12 cellular contexts compared by ENCODE assay signal in the genomic region with DNA sequence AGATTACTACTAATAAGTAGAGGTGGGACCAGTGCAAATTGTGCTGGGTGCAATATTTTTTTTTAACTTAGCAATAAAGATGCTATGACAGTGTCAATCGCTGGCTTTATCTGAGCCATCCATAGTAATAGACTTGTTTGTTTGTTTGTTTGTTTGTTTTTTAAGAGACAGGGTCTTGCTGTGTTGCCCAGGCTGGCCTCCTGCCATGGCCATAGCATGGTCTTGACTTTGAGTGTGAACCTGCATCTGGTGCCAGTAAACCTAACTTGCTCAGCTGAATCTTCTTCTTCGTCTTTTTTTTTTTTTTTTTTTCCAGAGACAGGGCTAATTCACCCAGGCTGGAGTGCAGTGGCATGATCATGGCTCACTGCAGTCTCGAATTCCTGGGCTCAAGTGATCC. TPM values are rescaled to one million over a fixed set of nuclear protein-coding genes. Genes with fewer than 3 reads are reported as not detected.
A peak's percentile ranks its signal among the peaks of the same experiment; 100 is the strongest.
DNase-seq lines count a peak whose midpoint lies in the region; ATAC-seq, FAIRE-seq and TF ChIP-seq lines count a peak whose summit lies in the region.
"Had no signal": no experiment of that assay in that cellular context is flagged by ENCODE, and none has a peak within 500 bp of the region (broad histone marks: within the 10 kb centered on the region; RNA-seq: fewer than 3 reads in every experiment).

No MANE protein-coding gene starts in this region.

- peaks cover 14% of the 10 kb centered on the region for H3K4me1 ChIP-seq in GM23248 (ENCODE audit: insufficient read depth)
- H3K4me1 ChIP-seq in K562 (replicated peaks in 1 of 2; ENCODE audit: control insufficient read depth in 2 of 2, insufficient read depth in 2 of 2, low read length in 2 of 2) = peaks cover 29 to 58% of the 10 kb centered on the region in 2 experiments
- peaks cover 0 to 44% (median 26%) of the 10 kb centered on the region in 4 donors for H3K4me1 ChIP-seq in tibial artery
- H3K4me1 ChIP-seq in kidney (ENCODE audit: control insufficient read depth in 1 of 2, insufficient read depth in 1 of 2, low read depth in 1 of 2, low read length in 2 of 2) = peaks cover 8 to 20% of the 10 kb centered on the region in 2 donors

- H4K20me1 ChIP-seq in GM23248 (ENCODE audit: insufficient read depth) (no peaks in the 10 kb centered on the region), K562 (replicated peaks; ENCODE audit: control insufficient read depth, insufficient read depth, low read length) (no peaks in the 10 kb centered on the region)

- H3K9me3 ChIP-seq in GM23248 (ENCODE audit: low read depth) = no peaks in the 10 kb centered on the region
- 0 out of 2 replicates have a peak, but pooled peaks cover 5% of the 10 kb centered on the region for H3K9me3 ChIP-seq in K562 (replicated peaks; ENCODE audit: control insufficient read depth, insufficient read depth, low read depth, low read length)
- H3K9me3 ChIP-seq in tibial artery = no peaks in the 10 kb centered on the region
- H3K9me3 ChIP-seq in kidney (ENCODE audit: control insufficient read depth in 1 of 2, low read length in 2 of 2) = no peaks in the 10 kb centered on the region

- no peak for ATAC-seq in K562
- ATAC-seq: stimulated activated naive CD8-positive, alpha-beta T cell treated with anti-CD3 and anti-CD28 coated beads, Interleukin-15, amount 100 ng/mL, for 72 hours had no signal

- no peaks in the 10 kb centered on the region for H3K9me2 ChIP-seq in GM23248 (ENCODE audit: insufficient read depth)

- no peak for TF ChIP-seq POLR2A in K562 (conservative IDR thresholded peaks at IDR 0.05)

- FAIRE-seq in K562 (lab: Jason Lieb, UNC) (no peak), GM19239 (lab: Jason Lieb, UNC) (no peak), kidney (lab: Jason Lieb, UNC) (no peak)

- no peaks in the 10 kb centered on the region for H3K36me3 ChIP-seq in GM23248 (ENCODE audit: low read depth)
- no peaks in the 10 kb centered on the region for H3K36me3 ChIP-seq in K562 (ENCODE audit: control insufficient read depth, insufficient read depth, low read length)
- no peaks in the 10 kb centered on the region for H3K36me3 ChIP-seq in tibial artery
- no peaks in the 10 kb centered on the region for H3K36me3 ChIP-seq in kidney (ENCODE audit: control insufficient read depth in 1 of 2, insufficient read depth in 2 of 2, low read length in 2 of 2)

- no peak overlapping the region for H3K9ac ChIP-seq in GM23248
- peak overlapping the region in 1 of 2 experiments; percentile 19; a peak in 1 of 4 replicates for H3K9ac ChIP-seq in K562 (ENCODE audit: insufficient read depth in 1 of 2, low read depth in 2 of 2, low read length in 2 of 2)
- no peak overlapping the region for H3K9ac ChIP-seq in kidney (ENCODE audit: low read length in 2 of 2)

- H3K36me3 Mint-ChIP-seq in nephron (ENCODE audit: low read depth) = peaks cover 26% of the 10 kb centered on the region

- H2AFZ ChIP-seq in GM23248 (no peak overlapping the region), K562 (ENCODE audit: low read depth, low read length) (no peak overlapping the region)

- H3K27ac Mint-ChIP-seq in nephron = peak overlapping the region; percentile 27 to 65 (median 63)
- H3K27ac Mint-ChIP-seq: stimulated activated naive CD8-positive, alpha-beta T cell treated with anti-CD3 and anti-CD28 coated beads, Interleukin-15, amount 100 ng/mL, for 72 hours had no signal

- intact Hi-C loops in K562 (cut with micrococcal nuclease) (no loop called here), tibial artery (cut with DNase I; ENCODE audit: low total_unique reads) (loop anchor here (10.0 kb wide), 1 partner anchor 59 kb away; no protein-coding TSS in a partner anchor), kidney (cut with DNase I) (no loop called here)

- H3F3A ChIP-seq in GM23248 (ENCODE audit: insufficient read depth) = peaks cover 6% of the 10 kb centered on the region; the same call in 1 of the 2 replicates

- no TSS peak for BruUV-seq in K562 (replicated peaks; lab: Mats Ljungman, UMichigan)

- H3K79me2 ChIP-seq in GM23248 (ENCODE audit: insufficient read depth) (peaks cover 83% of the 10 kb centered on the region), K562 (ENCODE audit: control insufficient read depth, insufficient read depth, low read length) (peaks cover 87% of the 10 kb centered on the region)

- POLR2A ChIA-PET in K562 (lab: Yijun Ruan, JAX) = interaction anchor here (0.6 kb wide), 1 partner anchor 606 kb away, joined by 3 read pairs; no protein-coding TSS in a partner anchor

- H3K9me1 ChIP-seq in K562 (ENCODE audit: control insufficient read depth, insufficient read depth, low read length) = no peaks in the 10 kb centered on the region

- no peaks in the 10 kb centered on the region for H3K27me3 ChIP-seq in GM23248 (replicated peaks; ENCODE audit: insufficient read depth)
- no peaks in the 10 kb centered on the region for H3K27me3 ChIP-seq in K562 (ENCODE audit: control insufficient read depth in 2 of 2, insufficient read depth in 2 of 2, low read length in 2 of 2)
- no peaks in the 10 kb centered on the region for H3K27me3 ChIP-seq in tibial artery

- H3K4me1 Mint-ChIP-seq in nephron = peaks cover 41% of the 10 kb centered on the region

- H3K4me3 Mint-ChIP-seq in nephron = no peak overlapping the region
- H3K4me3 Mint-ChIP-seq: stimulated activated naive CD8-positive, alpha-beta T cell treated with anti-CD3 and anti-CD28 coated beads, Interleukin-15, amount 100 ng/mL, for 72 hours had no signal

- TF ChIP-seq CTCF in K562 (IDR thresholded peaks at IDR 0.05 in 2 of 3, conservative IDR thresholded peaks at IDR 0.05 in 1 of 3; ENCODE audit: insufficient read depth in 2 of 3, low read depth in 1 of 3, low read length in 3 of 3) (no peak), nephron (IDR thresholded peaks at IDR 0.05; ENCODE audit: unreplicated experiment in 3 of 3) (no peak), tibial artery (IDR thresholded peaks at IDR 0.05) (no peak), kidney (IDR thresholded peaks at IDR 0.05; ENCODE audit: borderline replicate concordance, extremely low read depth, insufficient read depth) (no peak)

- H3K4me3 ChIP-seq in GM23248 (no peak overlapping the region), K562 (no peak overlapping the region), tibial artery (no peak overlapping the region), kidney (ENCODE audit: low read length in 2 of 2) (peak overlapping the region in 1 of 2 donors; percentile 16)

- in situ Hi-C loops in GM23248 (cut with MboI) (no loop called here), K562 (cut with MboI) (no loop called here)

- peaks cover 5% of the 10 kb centered on the region for H3K9me3 Mint-ChIP-seq in nephron
- H3K9me3 Mint-ChIP-seq: stimulated activated naive CD8-positive, alpha-beta T cell treated with anti-CD3 and anti-CD28 coated beads, Interleukin-15, amount 100 ng/mL, for 72 hours had no signal

- H3K4me2 ChIP-seq in GM23248 (ENCODE audit: unreplicated experiment) (peak overlapping the region; percentile 9), K562 (ENCODE audit: insufficient read depth, low read length) (peak overlapping the region; percentile 27; the same call in 1 of the 2 replicates)

- H3K27me3 Mint-ChIP-seq in nephron (ENCODE audit: low read depth) = no peaks in the 10 kb centered on the region
- H3K27me3 Mint-ChIP-seq: stimulated activated naive CD8-positive, alpha-beta T cell treated with anti-CD3 and anti-CD28 coated beads, Interleukin-15, amount 100 ng/mL, for 72 hours had no signal

- CTCF ChIA-PET in K562 (lab: Yijun Ruan, JAX; ENCODE audit: low intra/inter-chr PET ratio) = no interaction called here

- no peak for TF ChIP-seq RAD21 in K562 (CRISPR knock-in tag; conservative IDR thresholded peaks at IDR 0.05 in 1 of 2, IDR thresholded peaks at IDR 0.05 in 1 of 2)

- no peak for TF ChIP-seq EP300 in K562 (IDR thresholded peaks at IDR 0.05; ENCODE audit: low read length)

- 14 to 29% methylated on average over 3 of the region's 3 CpGs for WGBS in GM23248 (ENCODE audit: low coverage in 1 of 2, low lambda C conversion rate in 2 of 2, missing lambda C conversion rate in 2 of 2), 2 experiments
- WGBS in K562 (ENCODE audit: insufficient coverage, low coverage, missing lambda C conversion rate) = 54% methylated on average over 3 of the region's 3 CpGs

- no peak for DNase-seq in GM23248
- no peak for DNase-seq in K562 (ENCODE audit: extremely low read depth in 1 of 4, low spot score in 3 of 4)
- no peak for DNase-seq in tibial artery
- DNase-seq in SKM-1 (lab: John Stamatoyannopoulos, UW; ENCODE audit: unreplicated experiment) = no peak
- DNase-seq in GM19239 (ENCODE audit: insufficient read length, low spot score) = no peak
- no peak for DNase-seq in kidney
- DNase-seq: NCI-H2107; stimulated activated CD4-positive, alpha-beta T cell treated with anti-CD3 and anti-CD28 coated beads, Interleukin-2, amount 100 ng/mL, for 24 hours; stimulated activated naive CD8-positive, alpha-beta T cell treated with anti-CD3 and anti-CD28 coated beads, Interleukin-15, amount 100 ng/mL, for 72 hours had no signal

- H3K27ac ChIP-seq in GM23248 = 0 out of 2 replicates have a peak overlapping the region, but pooled peaks have one; percentile 8
- H3K27ac ChIP-seq in K562 (ENCODE audit: extremely low read depth, low read depth, low read length) = peak overlapping the region; percentile 95; the same call in 2 of the 3 replicates
- H3K27ac ChIP-seq in tibial artery = peak overlapping the region; percentile 34 to 62
- H3K27ac ChIP-seq in kidney (ENCODE audit: low read depth in 2 of 2, low read length in 2 of 2) = peak overlapping the region in 1 of 2 donors; percentile 36
- H3K27ac ChIP-seq: epithelial cell of prostate, RWPE1 had no signal

RNA-seq across cellular contexts. Expression of gene ZNRF1, which starts 46.6 kb away (rescaled TPM):
- total RNA-seq in GM23248 (2014; rRNA removed; shearing (Covaris generic)) = 10.4 and 17.2 TPM in 2 replicates
- polyA plus RNA-seq in GM23248 (2016; fragmentation: Nextera tagmentation; extraction: Ambion mirVana) (7.1 and 7.6 TPM in 2 replicates), K562 (2011; rRNA removed) (19.1 and 25.1 TPM in 2 replicates), K562 (2014; fragmentation: Illumina TruSeq; extraction: Trizol) (20.1 and 21.0 TPM in 2 replicates), K562 (2014; fragmentation: Nextera tagmentation; extraction: Ambion mirVana) (10 to 100 TPM in 1 of 2 experiments, 1 to 10 TPM in 1; 9.5 to 20.0 TPM), K562 (2014; rRNA removed) (21.8 and 23.9 TPM in 2 replicates), kidney (ENCODE audit: insufficient read depth, low read depth, low replicate concordance) (10.8 TPM)
- 26.9 and 43.7 TPM in 2 replicates for total RNA-seq in K562 (2011; cell fraction: chromatin; rRNA removed; ENCODE audit: low replicate concordance)
- total RNA-seq in K562 (2011; cell fraction: nucleolus; rRNA removed) = 26.5 and 31.6 TPM in 2 replicates
- 33.2 and 34.4 TPM in 2 replicates for total RNA-seq in K562 (2011; cell fraction: nucleoplasm; rRNA removed)
- total RNA-seq in K562 (2014; rRNA removed) (30.4 and 32.4 TPM in 2 replicates), K562 (2014; rRNA removed; fragmentation: Illumina TruSeq; extraction: Trizol) (10.6 and 15.5 TPM in 2 replicates), K562 (2015; rRNA removed; fragmentation: Illumina TruSeq; extraction: Trizol) (17.2 and 18.8 TPM in 2 replicates), K562 (2021) (35.3 and 37.7 TPM in 2 replicates), kidney (23.1 TPM)
- polyA plus RNA-seq in K562 (2011; cell fraction: cytosol; rRNA removed) = 16.8 and 30.1 TPM in 2 replicates
- polyA plus RNA-seq in K562 (2011; cell fraction: nucleus; rRNA removed) = 43.0 and 43.6 TPM in 2 replicates
- polyA plus RNA-seq in K562 (2012) = 24.0 and 31.0 TPM in 2 replicates
- polyA minus RNA-seq in K562 (2011; rRNA and poly(A)+ RNA removed) = 17.3 and 24.2 TPM in 2 replicates
- polyA minus RNA-seq in K562 (2011; cell fraction: cytosol; rRNA and poly(A)+ RNA removed) = 20.2 and 22.4 TPM in 2 replicates
- 21.8 and 24.4 TPM in 2 replicates for polyA minus RNA-seq in K562 (2011; cell fraction: nucleus; rRNA and poly(A)+ RNA removed)
